In the genomic region with DNA sequence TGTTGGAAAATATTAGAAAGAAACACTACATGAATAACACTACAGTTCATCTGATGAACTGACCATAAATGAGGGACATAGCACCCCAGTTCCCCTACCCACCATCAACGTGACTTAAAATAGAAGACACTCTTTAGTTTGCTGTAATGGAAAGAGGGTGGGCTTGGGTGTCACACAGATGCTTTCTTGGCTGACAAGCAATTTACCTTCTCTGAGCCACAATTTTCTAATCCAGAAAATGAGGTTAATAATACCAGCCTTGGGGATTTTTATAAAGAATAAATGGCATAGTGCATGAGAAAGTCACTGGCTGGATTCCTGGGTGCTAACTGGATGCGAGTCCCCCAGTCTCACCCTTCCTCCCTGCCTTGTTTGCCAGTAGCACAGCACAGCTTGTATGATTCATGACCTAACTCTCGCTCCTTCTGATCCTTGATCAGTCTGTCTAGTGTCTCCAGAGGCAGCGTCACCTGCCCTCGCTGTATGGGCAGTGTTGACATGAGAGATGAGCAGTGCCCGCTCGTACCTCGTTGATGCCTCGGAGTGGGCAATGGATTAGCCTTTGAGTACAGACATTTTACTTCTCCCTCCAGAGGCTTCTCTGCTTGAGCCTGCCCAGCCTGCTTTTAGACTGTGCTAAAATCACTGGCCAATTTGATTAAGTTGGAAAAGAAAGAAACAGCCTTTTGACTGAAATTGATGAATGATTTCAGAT, we compare ENCODE assay signal across 27 cellular contexts.
"Had no signal": no experiment of that assay in that cellular context is flagged by ENCODE, and none has a peak within 500 bp of the region (broad histone marks: within the 10 kb centered on the region; RNA-seq: fewer than 3 reads in every experiment).

No MANE protein-coding gene starts in this region.

- H3K4me2 ChIP-seq: neural progenitor cell had no signal

- H3K27me3 ChIP-seq: colonic mucosa, esophagus squamous epithelium, neural progenitor cell, sigmoid colon, spleen, tibial nerve, upper lobe of left lung, uterus had no signal

- H3K4me3 Mint-ChIP-seq: dendritic cell treated with granulocyte-macrophage colony-stimulating factor and Interleukin-4, amounts not matched to agents 40 ng/mL and 50 ng/mL, for 4 days; immature natural killer cell; memory B cell; natural killer cell; neural progenitor cell; stimulated activated naive B cell treated with anti-CD40 and anti-IgM and Interleukin-4, amounts not matched to agents 10 μg/mL and 1 μg/mL and 100 μg/mL, for 72 hours; stimulated activated naive CD8-positive, alpha-beta T cell treated with anti-CD3 and anti-CD28 coated beads, Interleukin-15, Interleukin-2, amounts not matched to agents 100 ng/mL and 50 ng/mL, for 24 hours had no signal

- DNase-seq: colonic mucosa; effector memory CD4-positive, alpha-beta T cell; esophagus squamous epithelium; foreskin melanocyte; glutamatergic neuron; hypothalamus; immature natural killer cell; islet precursor cell; kidney glomerular epithelial cell; left colon; natural killer cell; nucleus accumbens; right cardiac atrium; sigmoid colon; spleen; stimulated activated CD4-positive, alpha-beta T cell treated with anti-CD3 and anti-CD28 coated beads, Interleukin-4, amount 100 ng/mL, for 4 hours; stimulated activated naive B cell treated with anti-CD40 and anti-IgM and Interleukin-4, amounts not matched to agents 10 μg/mL and 1 μg/mL and 100 μg/mL, for 72 hours; upper lobe of left lung; uterus had no signal

- H3K9ac ChIP-seq: neural progenitor cell had no signal

- H3K4me3 ChIP-seq: colonic mucosa, esophagus squamous epithelium, lung, neural progenitor cell, prostate gland, sigmoid colon, spleen, thoracic aorta, tibial nerve, upper lobe of left lung, uterus had no signal

- H3K9me3 ChIP-seq: colonic mucosa, esophagus squamous epithelium, prostate gland, sigmoid colon, upper lobe of left lung, uterus had no signal

- ATAC-seq: left colon; natural killer cell; right cardiac atrium; stimulated activated naive B cell treated with anti-CD40 and anti-IgM and Interleukin-4, amounts not matched to agents 10 μg/mL and 1 μg/mL and 100 μg/mL, for 72 hours had no signal

- H3K9me3 Mint-ChIP-seq: neural progenitor cell had no signal

- H2AFZ ChIP-seq: neural progenitor cell had no signal

- H3K4me1 ChIP-seq: colonic mucosa, esophagus squamous epithelium, neural progenitor cell, prostate gland, sigmoid colon, spleen, tibial nerve, upper lobe of left lung, uterus had no signal

- H3K27ac Mint-ChIP-seq: dendritic cell treated with granulocyte-macrophage colony-stimulating factor and Interleukin-4, amounts not matched to agents 40 ng/mL and 50 ng/mL, for 4 days; immature natural killer cell; memory B cell; natural killer cell; neural progenitor cell; stimulated activated naive B cell treated with anti-CD40 and anti-IgM and Interleukin-4, amounts not matched to agents 10 μg/mL and 1 μg/mL and 100 μg/mL, for 72 hours; stimulated activated naive CD8-positive, alpha-beta T cell treated with anti-CD3 and anti-CD28 coated beads, Interleukin-15, Interleukin-2, amounts not matched to agents 100 ng/mL and 50 ng/mL, for 24 hours had no signal

- H3K27ac ChIP-seq: colonic mucosa, esophagus squamous epithelium, neural progenitor cell, prostate gland, sigmoid colon, spleen, thoracic aorta, tibial nerve, upper lobe of left lung, uterus had no signal

- H3K36me3 Mint-ChIP-seq: immature natural killer cell; memory B cell; natural killer cell; neural progenitor cell; stimulated activated naive B cell treated with anti-CD40 and anti-IgM and Interleukin-4, amounts not matched to agents 10 μg/mL and 1 μg/mL and 100 μg/mL, for 72 hours had no signal

- H3K27me3 Mint-ChIP-seq: stimulated activated naive B cell treated with anti-CD40 and anti-IgM and Interleukin-4, amounts not matched to agents 10 μg/mL and 1 μg/mL and 100 μg/mL, for 72 hours; stimulated activated naive CD8-positive, alpha-beta T cell treated with anti-CD3 and anti-CD28 coated beads, Interleukin-15, Interleukin-2, amounts not matched to agents 100 ng/mL and 50 ng/mL, for 24 hours had no signal

- H3K4me1 Mint-ChIP-seq: immature natural killer cell; memory B cell; natural killer cell; neural progenitor cell; stimulated activated naive B cell treated with anti-CD40 and anti-IgM and Interleukin-4, amounts not matched to agents 10 μg/mL and 1 μg/mL and 100 μg/mL, for 72 hours had no signal

- H3K36me3 ChIP-seq: colonic mucosa, esophagus squamous epithelium, neural progenitor cell, prostate gland, sigmoid colon, spleen, thoracic aorta, tibial nerve, upper lobe of left lung, uterus had no signal
